ENCODE assay signal across 24 cellular contexts in the genomic region with DNA sequence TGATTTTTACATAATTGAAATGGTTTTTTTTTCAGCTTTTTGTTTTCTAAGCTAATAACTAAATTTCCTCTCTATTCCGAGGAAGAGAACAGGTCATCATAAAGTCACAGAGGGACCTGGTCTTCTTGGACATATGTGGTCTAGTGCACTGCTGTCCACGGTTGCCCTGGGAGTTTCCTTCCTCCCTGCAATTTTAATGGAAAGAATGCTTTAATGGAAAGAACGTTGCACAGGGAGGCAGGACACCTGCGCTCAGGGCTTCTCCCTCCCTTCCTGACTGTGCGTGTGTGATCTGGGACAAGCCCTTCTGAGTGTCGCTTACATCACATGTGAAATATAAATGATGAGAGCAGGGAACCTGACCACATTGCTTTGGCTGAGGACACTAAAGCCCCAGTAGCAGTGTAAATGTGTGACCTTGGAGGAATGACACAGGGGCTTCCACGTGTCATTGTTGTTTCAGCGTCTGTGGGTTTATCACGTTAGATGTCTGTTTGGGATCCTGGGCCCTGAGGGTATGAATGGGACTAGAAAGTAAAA.
"Had no signal": no experiment of that assay in that cellular context is flagged by ENCODE, and none has a peak within 500 bp of the region (broad histone marks: within the 10 kb centered on the region; RNA-seq: fewer than 3 reads in every experiment).

No MANE protein-coding gene starts in this region.

- H3K4me1 Mint-ChIP-seq: activated T-helper 17 cell treated with anti-CD3 and anti-CD28 coated beads, Interleukin-2, amount 50 U/mL, for 72 hours had no signal

- H3K36me3 ChIP-seq: cardiac muscle cell had no signal

- H3K27me3 Mint-ChIP-seq: activated CD4-positive, alpha-beta T cell treated with anti-CD3 and anti-CD28 coated beads, Interleukin-2, amount 10 ng/mL, durations not matched to agents 7 days and 5 days; activated naive CD8-positive, alpha-beta T cell had no signal

- H3K9me3 Mint-ChIP-seq: activated CD4-positive, alpha-beta memory T cell treated with anti-CD3 and anti-CD28 coated beads for 36 hours; activated CD4-positive, alpha-beta T cell treated with anti-CD3 and anti-CD28 coated beads, Interleukin-2, amount 10 ng/mL, durations not matched to agents 7 days and 5 days; activated naive CD4-positive, alpha-beta T cell treated with anti-CD3 and anti-CD28 coated beads for 36 hours; activated T-helper 17 cell treated with anti-CD3 and anti-CD28 coated beads, Interleukin-2, amount 50 U/mL, for 72 hours had no signal

- H3K27me3 ChIP-seq: brain microvascular endothelial cell had no signal

- H3K36me3 Mint-ChIP-seq: activated CD4-positive, alpha-beta memory T cell treated with anti-CD3 and anti-CD28 coated beads for 36 hours; activated naive CD8-positive, alpha-beta T cell had no signal

- H3K27ac Mint-ChIP-seq: activated CD4-positive, alpha-beta memory T cell treated with anti-CD3 and anti-CD28 coated beads for 36 hours; activated CD4-positive, alpha-beta T cell treated with anti-CD3 and anti-CD28 coated beads, Interleukin-2, amount 10 ng/mL, durations not matched to agents 7 days and 5 days; activated naive CD4-positive, alpha-beta T cell treated with anti-CD3 and anti-CD28 coated beads for 36 hours; activated naive CD8-positive, alpha-beta T cell; activated T-helper 17 cell treated with anti-CD3 and anti-CD28 coated beads, Interleukin-2, amount 50 U/mL, for 72 hours had no signal

- DNase-seq: activated CD4-positive, alpha-beta memory T cell treated with anti-CD3 and anti-CD28 coated beads for 36 hours; activated CD4-positive, alpha-beta T cell treated with anti-CD3 and anti-CD28 coated beads, Interleukin-2, amount 10 ng/mL, durations not matched to agents 7 days and 5 days; activated CD4-positive, CD25-positive, alpha-beta regulatory T cell; activated gamma-delta T cell; activated naive CD4-positive, alpha-beta T cell treated with anti-CD3 and anti-CD28 coated beads for 36 hours; activated T-cell treated with anti-CD3 and anti-CD28 coated beads for 4 hours; activated T-cell treated with anti-CD3 and anti-CD28 coated beads, Interleukin-2, amount 50 U/mL, for 48 hours; amygdala; brain microvascular endothelial cell; Karpas-422; NCI-H1048; NCI-H1417; NCI-H1930; NCI-H2171; NCI-H345; NCI-H510A; NCI-H526 treated with DMSO at 0.1 percent for 48 hours; NCI-H82; SHP77 treated with DMSO at 0.1 percent for 48 hours; T-helper 1 cell had no signal

- H3K4me3 ChIP-seq: cardiac muscle cell, K562 had no signal

- H3K27ac ChIP-seq: brain microvascular endothelial cell, cardiac muscle cell had no signal

- H3K4me3 Mint-ChIP-seq: activated CD4-positive, alpha-beta memory T cell treated with anti-CD3 and anti-CD28 coated beads for 36 hours; activated CD4-positive, alpha-beta T cell treated with anti-CD3 and anti-CD28 coated beads, Interleukin-2, amount 10 ng/mL, durations not matched to agents 7 days and 5 days; activated naive CD4-positive, alpha-beta T cell treated with anti-CD3 and anti-CD28 coated beads for 36 hours; activated naive CD8-positive, alpha-beta T cell; activated T-helper 17 cell treated with anti-CD3 and anti-CD28 coated beads, Interleukin-2, amount 50 U/mL, for 72 hours had no signal
